Comparison of ENCODE assay signal across 15 cellular contexts in genomic region chr11:1049431-1049891, GRCh38. TPM values are rescaled to one million over a fixed set of nuclear protein-coding genes. Genes with fewer than 3 reads are reported as not detected.
A peak's percentile ranks its signal among the peaks of the same experiment; 100 is the strongest.
DNase-seq lines count a peak whose midpoint lies in the region; ATAC-seq and TF ChIP-seq lines count a peak whose summit lies in the region.
"Had no signal": no experiment of that assay in that cellular context is flagged by ENCODE, and none has a peak within 500 bp of the region (broad histone marks: within the 10 kb centered on the region; RNA-seq: fewer than 3 reads in every experiment).

No MANE protein-coding gene starts in this region.

- H3K4me1 ChIP-seq in spleen = peaks cover 0 to 72% (median 45%) of the 10 kb centered on the region in 6 donors

- H3K27ac ChIP-seq in spleen = peak overlapping the region in 6 of 8 donors; percentile 7 to 51 (median 30)
- H3K27ac ChIP-seq: brain microvascular endothelial cell had no signal

- H3K9me3 ChIP-seq in spleen = no peaks in the 10 kb centered on the region

- H3K27ac Mint-ChIP-seq in activated naive CD8-positive, alpha-beta T cell treated with anti-CD3 and anti-CD28 coated beads, Interleukin-2, amount 10 ng/mL, durations not matched to agents 7 days and 5 days = no peak overlapping the region
- no peak overlapping the region for H3K27ac Mint-ChIP-seq in activated naive CD8-positive, alpha-beta T cell treated with anti-CD3 and anti-CD28 coated beads, Interleukin-2, amount 50 U/mL, for 24 hours
- H3K27ac Mint-ChIP-seq: HFFc6 had no signal

- no peaks in the 10 kb centered on the region for H3K36me3 ChIP-seq in spleen
- H3K36me3 ChIP-seq: brain microvascular endothelial cell had no signal

- peak overlapping the region in 1 of 8 donors; percentile 25 for H3K4me3 ChIP-seq in spleen

- intact Hi-C loops in left ventricle myocardium superior (cut with micrococcal nuclease) = no loop called here
- intact Hi-C loops in spleen (cut with DNase I; ENCODE audit: low total_unique reads) = no loop called here

- no peaks in the 10 kb centered on the region for H3K9me3 Mint-ChIP-seq in activated naive CD8-positive, alpha-beta T cell treated with anti-CD3 and anti-CD28 coated beads, Interleukin-2, amount 10 ng/mL, durations not matched to agents 7 days and 5 days
- no peaks in the 10 kb centered on the region for H3K9me3 Mint-ChIP-seq in activated naive CD8-positive, alpha-beta T cell treated with anti-CD3 and anti-CD28 coated beads, Interleukin-2, amount 50 U/mL, for 24 hours
- H3K9me3 Mint-ChIP-seq: HFFc6 had no signal

- DNase-seq in activated naive CD8-positive, alpha-beta T cell treated with anti-CD3 and anti-CD28 coated beads, Interleukin-2, amount 10 ng/mL, durations not matched to agents 7 days and 5 days = peak; percentile 28
- no peak for DNase-seq in activated naive CD8-positive, alpha-beta T cell treated with anti-CD3 and anti-CD28 coated beads, Interleukin-2, amount 50 U/mL, for 24 hours
- peak; percentile 54 for DNase-seq in NCI-H345 (lab: John Stamatoyannopoulos, UW)
- DNase-seq in left ventricle myocardium superior = peak; percentile 30
- peak; percentile 90 for DNase-seq in spleen
- DNase-seq in iPS-NIHi11 (ENCODE audit: low spot score) = no peak
- no peak for DNase-seq in stimulated activated naive CD8-positive, alpha-beta T cell treated with anti-CD3 and anti-CD28 coated beads, Interleukin-15, Interleukin-2, amounts not matched to agents 100 U/mL and 50 U/mL, for 24 hours
- DNase-seq: activated CD8-positive, alpha-beta memory T cell treated with anti-CD3 and anti-CD28 coated beads for 24 hours; activated naive CD4-positive, alpha-beta T cell treated with Interleukin-2 at 50 U/mL for 16 hours; brain microvascular endothelial cell; HFFc6; mesenchymal stem cell; NCI-H1930 had no signal

- POLR2A ChIA-PET in activated naive CD8-positive, alpha-beta T cell treated with anti-CD3 and anti-CD28 coated beads, Interleukin-2, amount 10 ng/mL, durations not matched to agents 7 days and 5 days (lab: Charles Lee) = no interaction called here

- TF ChIP-seq CTCF in spleen (IDR thresholded peaks at IDR 0.05 in 8 of 11, conservative IDR thresholded peaks at IDR 0.05 in 3 of 11) = no peak

- H3K27me3 ChIP-seq in spleen (replicated peaks in 1 of 7) = peaks cover 0 to 63% (median 0%) of the 10 kb centered on the region in 7 donors

- H3K4me3 Mint-ChIP-seq in activated naive CD8-positive, alpha-beta T cell treated with anti-CD3 and anti-CD28 coated beads, Interleukin-2, amount 10 ng/mL, durations not matched to agents 7 days and 5 days = no peak overlapping the region
- no peak overlapping the region for H3K4me3 Mint-ChIP-seq in activated naive CD8-positive, alpha-beta T cell treated with anti-CD3 and anti-CD28 coated beads, Interleukin-2, amount 50 U/mL, for 24 hours
- H3K4me3 Mint-ChIP-seq: HFFc6 had no signal

- no peak for TF ChIP-seq POLR2A in spleen (IDR thresholded peaks at IDR 0.05)

- WGBS in spleen, 5 donors = 32 to 68% (median 43%) methylated on average over 6 to 13 of the region's 13 CpGs

- no peak for ATAC-seq in activated naive CD8-positive, alpha-beta T cell treated with anti-CD3 and anti-CD28 coated beads, Interleukin-2, amount 10 ng/mL, durations not matched to agents 7 days and 5 days (ENCODE audit: low read depth)
- no peak for ATAC-seq in activated naive CD8-positive, alpha-beta T cell treated with anti-CD3 and anti-CD28 coated beads, Interleukin-2, amount 50 U/mL, for 24 hours
- ATAC-seq in left ventricle myocardium superior (no peak), GM21717 (IDR thresholded peaks at IDR 0.05; ENCODE audit: unreplicated experiment) (no peak)
- ATAC-seq in stimulated activated naive CD8-positive, alpha-beta T cell treated with anti-CD3 and anti-CD28 coated beads, Interleukin-15, Interleukin-2, amounts not matched to agents 100 U/mL and 50 U/mL, for 24 hours = no peak

- H3K27me3 Mint-ChIP-seq in activated naive CD8-positive, alpha-beta T cell treated with anti-CD3 and anti-CD28 coated beads, Interleukin-2, amount 10 ng/mL, durations not matched to agents 7 days and 5 days = peaks cover 15% of the 10 kb centered on the region
- H3K27me3 Mint-ChIP-seq in activated naive CD8-positive, alpha-beta T cell treated with anti-CD3 and anti-CD28 coated beads, Interleukin-2, amount 50 U/mL, for 24 hours = peaks cover 10% of the 10 kb centered on the region

- H3K4me1 Mint-ChIP-seq in activated naive CD8-positive, alpha-beta T cell treated with anti-CD3 and anti-CD28 coated beads, Interleukin-2, amount 10 ng/mL, durations not matched to agents 7 days and 5 days = peaks cover 4% of the 10 kb centered on the region
- H3K4me1 Mint-ChIP-seq in activated naive CD8-positive, alpha-beta T cell treated with anti-CD3 and anti-CD28 coated beads, Interleukin-2, amount 50 U/mL, for 24 hours = no peaks in the 10 kb centered on the region

- H3K36me3 Mint-ChIP-seq in activated naive CD8-positive, alpha-beta T cell treated with anti-CD3 and anti-CD28 coated beads, Interleukin-2, amount 10 ng/mL, durations not matched to agents 7 days and 5 days = no peaks in the 10 kb centered on the region
- H3K36me3 Mint-ChIP-seq in activated naive CD8-positive, alpha-beta T cell treated with anti-CD3 and anti-CD28 coated beads, Interleukin-2, amount 50 U/mL, for 24 hours (ENCODE audit: low read depth) = no peaks in the 10 kb centered on the region

RNA-seq across cellular contexts. Expression of gene MUC6, which starts 12.9 kb away (rescaled TPM):
- not detected for total RNA-seq in activated naive CD8-positive, alpha-beta T cell treated with anti-CD3 and anti-CD28 coated beads, Interleukin-2, amount 10 ng/mL, durations not matched to agents 7 days and 5 days
- total RNA-seq in left ventricle myocardium superior (not detected), spleen (under 1 TPM in 4 of 7 donors, not detected in 3; 0.09 to 0.76 (median 0.34) TPM)
- under 1 TPM; 0.02 to 0.22 (median 0.11) TPM for polyA plus RNA-seq in spleen
- total RNA-seq: HFFc6, LHCN-M2 had no signal

RNA-seq across cellular contexts. Expression of gene MUC2, which starts 25.2 kb away (rescaled TPM):
- total RNA-seq in activated naive CD8-positive, alpha-beta T cell treated with anti-CD3 and anti-CD28 coated beads, Interleukin-2, amount 10 ng/mL, durations not matched to agents 7 days and 5 days = not detected
- total RNA-seq in left ventricle myocardium superior (not detected), spleen (under 1 TPM in 2 of 7 donors, not detected in 5; 0.03 to 0.06 TPM)
- polyA plus RNA-seq in spleen = under 1 TPM in 1 of 3 donors, not detected in 2; 0.03 TPM
- total RNA-seq: LHCN-M2 had no signal

Comparison
In these comparisons a context has a peak if more than half of its experiments do, and no peak if none do; other contexts are left out.
1. DNase-seq: peak in activated naive CD8-positive, alpha-beta T cell treated with anti-CD3 and anti-CD28 coated beads, Interleukin-2, amount 10 ng/mL, durations not matched to agents 7 days and 5 days (single experiment), NCI-H345 (single experiment), left ventricle myocardium superior (single experiment) and spleen (single experiment); none in activated naive CD8-positive, alpha-beta T cell treated with anti-CD3 and anti-CD28 coated beads, Interleukin-2, amount 50 U/mL, for 24 hours (single experiment), iPS-NIHi11 (single experiment) and stimulated activated naive CD8-positive, alpha-beta T cell treated with anti-CD3 and anti-CD28 coated beads, Interleukin-15, Interleukin-2, amounts not matched to agents 100 U/mL and 50 U/mL, for 24 hours (single experiment).